Comparison of ENCODE assay signal across 9 cellular contexts in genomic region chr12:14768823-14769405, GRCh38. TPM values are rescaled to one million over a fixed set of nuclear protein-coding genes. Genes with fewer than 3 reads are reported as not detected.
DNase-seq lines count a peak whose midpoint lies in the region; TF ChIP-seq lines count a peak whose summit lies in the region.
"Had no signal": no experiment of that assay in that cellular context is flagged by ENCODE, and none has a peak within 500 bp of the region (broad histone marks: within the 10 kb centered on the region; RNA-seq: fewer than 3 reads in every experiment).

No MANE protein-coding gene starts in this region.

- H3K36me3 ChIP-seq in iPS-20b (ENCODE audit: insufficient read depth, low read depth, low read length), result peaks cover 14% of the 10 kb centered on the region; the same call in 1 of the 2 replicates

- H3K27me3 Mint-ChIP-seq in activated naive CD4-positive, alpha-beta T cell treated with anti-CD3 and anti-CD28 coated beads, Interleukin-2, amount 50 U/mL, for 24 hours, result no peaks in the 10 kb centered on the region

- H3K4me1 ChIP-seq in iPS-20b (ENCODE audit: insufficient read depth, low read length), result peaks cover 7% of the 10 kb centered on the region; the same call in 1 of the 2 replicates

- no peaks in the 10 kb centered on the region for H3K9me3 ChIP-seq in iPS-20b (ENCODE audit: insufficient read depth, low read depth, low read length)

- H3K9ac ChIP-seq in iPS-20b (ENCODE audit: low read depth, low read length), result peak overlapping the region; percentile 98; the same call in 1 of the 2 replicates

- peaks cover 70% of the 10 kb centered on the region for H3K4me1 Mint-ChIP-seq in activated naive CD4-positive, alpha-beta T cell treated with anti-CD3 and anti-CD28 coated beads, Interleukin-2, amount 50 U/mL, for 24 hours

- CTCF ChIA-PET in AG04449 (lab: Yijun Ruan, JAX), result interaction anchor here (1.3 to 2.2 kb wide), 9 partner anchors 10 to 510 kb away, joined by 3 to 9 read pairs (median 4); partner anchors contain the start of genes C12orf60 and WBP11

- H3K27ac ChIP-seq in iPS-20b (ENCODE audit: low read length), result no peak overlapping the region

- no peak for TF ChIP-seq CTCF in AG04449 (IDR thresholded peaks at IDR 0.05; ENCODE audit: insufficient read depth, low read length, missing control alignments)
- TF ChIP-seq CTCF in LNCaP clone FGC (IDR thresholded peaks at IDR 0.05; ENCODE audit: control insufficient read depth, extremely low read depth, insufficient read depth), result no peak

- no peak for DNase-seq in AG04449 (ENCODE audit: low read depth, low spot score)
- DNase-seq in LNCaP clone FGC (ENCODE audit: low read depth), result no peak
- peak; percentile 12 to 21 for DNase-seq in stimulated activated CD4-positive, alpha-beta T cell treated with anti-CD3 and anti-CD28 coated beads, Interleukin-4, amount 100 ng/mL, for 4 hours
- no peak for DNase-seq in superior temporal gyrus (ENCODE audit: extremely low spot score)
- no peak for DNase-seq in dermis blood vessel endothelial cell
- DNase-seq in NCI-H69 (lab: John Stamatoyannopoulos, UW), result no peak

- peak overlapping the region; percentile 86 for H3K4me3 ChIP-seq in AG04449 (ENCODE audit: low read depth, low read length)
- H3K4me3 ChIP-seq in LNCaP clone FGC (ENCODE audit: low read depth, low read length), result peak overlapping the region; percentile 94
- H3K4me3 ChIP-seq in iPS-20b (ENCODE audit: low read length), result peak overlapping the region; percentile 97

- POLR2A ChIA-PET in AG04449 (lab: Yijun Ruan, JAX), result interaction anchor here (0.6 to 2.7 kb wide), 2 partner anchors 68 to 508 kb away, joined by 3 to 6 read pairs; no protein-coding TSS in a partner anchor

- peak overlapping the region; percentile 99 for H3K27ac Mint-ChIP-seq in activated naive CD4-positive, alpha-beta T cell treated with anti-CD3 and anti-CD28 coated beads, Interleukin-2, amount 50 U/mL, for 24 hours

- peak overlapping the region; percentile 97 for H3K4me3 Mint-ChIP-seq in activated naive CD4-positive, alpha-beta T cell treated with anti-CD3 and anti-CD28 coated beads, Interleukin-2, amount 50 U/mL, for 24 hours

- H3K36me3 Mint-ChIP-seq in activated naive CD4-positive, alpha-beta T cell treated with anti-CD3 and anti-CD28 coated beads, Interleukin-2, amount 50 U/mL, for 24 hours, result peaks cover 31% of the 10 kb centered on the region

- H3K9me3 Mint-ChIP-seq in activated naive CD4-positive, alpha-beta T cell treated with anti-CD3 and anti-CD28 coated beads, Interleukin-2, amount 50 U/mL, for 24 hours, result peaks cover 6% of the 10 kb centered on the region

- no peaks in the 10 kb centered on the region for H3K27me3 ChIP-seq in iPS-20b (ENCODE audit: insufficient read depth, low read length)

RNA-seq across cellular contexts. Expression of gene WBP11, which starts 34.4 kb away (rescaled TPM):
- total RNA-seq in dermis blood vessel endothelial cell, result 9.5 and 17.4 TPM in 2 replicates

RNA-seq across cellular contexts. Expression of gene C12orf60, which starts 34.6 kb away (rescaled TPM):
- 1.7 and 2.0 TPM in 2 replicates for total RNA-seq in dermis blood vessel endothelial cell

RNA-seq across cellular contexts. Expression of gene SMCO3, which starts 45.1 kb away (rescaled TPM):
- 1.2 and 1.6 TPM in 2 replicates for total RNA-seq in dermis blood vessel endothelial cell
- total RNA-seq: myocyte had no signal

Comparison
In these comparisons a context has a peak if more than half of its experiments do, and no peak if none do; other contexts are left out.
1. DNase-seq: peak in stimulated activated CD4-positive, alpha-beta T cell treated with anti-CD3 and anti-CD28 coated beads, Interleukin-4, amount 100 ng/mL, for 4 hours (2 of 2); none in AG04449 (single experiment), LNCaP clone FGC (single experiment), superior temporal gyrus (single experiment), dermis blood vessel endothelial cell (single experiment) and NCI-H69 (single experiment).
2. Peak in every context shown above with its lines, with median percentiles within 50 percentile points of each other: H3K4me3 ChIP-seq.